In genomic region chr1:213852107-213852506, GRCh38 we compare ENCODE assay signal across 18 cellular contexts.
"Had no signal": no experiment of that assay in that cellular context is flagged by ENCODE, and none has a peak within 500 bp of the region (broad histone marks: within the 10 kb centered on the region; RNA-seq: fewer than 3 reads in every experiment).

No MANE protein-coding gene starts in this region.

- H3K36me3 ChIP-seq: gastroesophageal sphincter, heart right ventricle, neural progenitor cell had no signal

- H3K27ac Mint-ChIP-seq: activated CD4-positive, alpha-beta memory T cell treated with anti-CD3 and anti-CD28 coated beads for 36 hours; activated naive CD8-positive, alpha-beta T cell; brain; memory B cell; neural progenitor cell; progenitor cell of endocrine pancreas had no signal

- H3K4me3 Mint-ChIP-seq: activated CD4-positive, alpha-beta memory T cell treated with anti-CD3 and anti-CD28 coated beads for 36 hours; activated naive CD8-positive, alpha-beta T cell; brain; memory B cell; neural progenitor cell had no signal

- DNase-seq: activated CD4-positive, alpha-beta memory T cell treated with anti-CD3 and anti-CD28 coated beads for 36 hours; activated T-cell treated with anti-CD3 and anti-CD28 coated beads, Interleukin-2, amount 50 U/mL, for 1 hour; cerebellar nuclear complex; cortex of kidney; heart right ventricle; left ventricle myocardium superior; SIG-M5; stimulated activated CD4-positive, alpha-beta T cell treated with anti-CD3 and anti-CD28 coated beads, Interleukin-12 subunit alpha, Interleukin-12 subunit beta, amount 100 ng/mL, for 4 hours; stimulated activated CD4-positive, alpha-beta T cell treated with anti-CD3 and anti-CD28 coated beads, Interleukin-1b, Interleukin-23, amount 100 ng/mL, for 48 hours; T1000 had no signal

- H3K4me3 ChIP-seq: gastroesophageal sphincter, heart right ventricle, neural progenitor cell, testis had no signal

- H3K36me3 Mint-ChIP-seq: activated CD4-positive, alpha-beta memory T cell treated with anti-CD3 and anti-CD28 coated beads for 36 hours; activated naive CD8-positive, alpha-beta T cell; brain; memory B cell; neural progenitor cell had no signal

- H3K9me3 ChIP-seq: gastroesophageal sphincter, heart right ventricle, testis had no signal

- H3K4me1 ChIP-seq: gastroesophageal sphincter, heart right ventricle, neural progenitor cell, testis had no signal

- H3K9me3 Mint-ChIP-seq: activated CD4-positive, alpha-beta memory T cell treated with anti-CD3 and anti-CD28 coated beads for 36 hours; brain; neural progenitor cell had no signal

- H3K27me3 Mint-ChIP-seq: activated naive CD8-positive, alpha-beta T cell; progenitor cell of endocrine pancreas had no signal

- H3K27me3 ChIP-seq: gastroesophageal sphincter, neural progenitor cell, testis had no signal

- H3K27ac ChIP-seq: gastroesophageal sphincter, heart right ventricle, neural progenitor cell, testis had no signal

- ATAC-seq: gastroesophageal sphincter, heart right ventricle, left ventricle myocardium superior, SK-N-SH treated with all-trans-retinoic acid at 6 μM for 48 hours had no signal

- H3K4me1 Mint-ChIP-seq: brain, memory B cell, neural progenitor cell had no signal
